14 cellular contexts compared by ENCODE assay signal in the genomic region with DNA sequence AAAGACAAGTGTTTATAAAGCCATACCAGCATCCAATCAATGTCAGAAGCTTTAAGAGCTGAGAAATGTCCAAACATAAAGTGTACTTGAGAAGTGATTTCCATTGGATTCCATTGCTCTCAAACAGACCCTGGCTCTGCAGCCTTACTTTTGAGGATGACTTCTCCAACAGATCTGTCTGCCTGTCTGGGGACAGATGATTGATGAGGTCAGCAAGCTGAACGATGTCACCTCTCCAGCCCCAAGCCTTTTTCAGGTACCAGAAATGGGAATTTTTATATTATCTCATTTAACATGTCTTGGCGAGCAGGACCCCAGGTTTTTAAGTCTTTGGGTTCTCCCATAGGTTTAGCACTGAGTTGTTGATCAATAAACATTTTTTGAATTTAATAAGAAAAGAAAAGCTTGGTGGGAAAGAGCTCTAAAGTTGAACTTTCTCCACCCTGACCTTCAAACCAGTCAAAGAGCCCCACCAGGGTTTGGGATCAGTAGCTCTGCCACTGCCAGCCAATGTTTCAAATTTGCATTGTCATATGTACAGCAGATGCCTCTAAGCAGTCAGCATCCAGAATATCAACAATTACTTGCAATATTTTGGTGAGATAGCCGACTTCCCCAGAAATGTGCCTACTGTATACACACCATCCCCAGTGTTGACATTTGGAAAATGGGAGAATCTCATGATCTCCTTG. TPM values are rescaled to one million over a fixed set of nuclear protein-coding genes. Genes with fewer than 3 reads are reported as not detected.
A peak's percentile ranks its signal among the peaks of the same experiment; 100 is the strongest.
DNase-seq lines count a peak whose midpoint lies in the region; ATAC-seq, FAIRE-seq and TF ChIP-seq lines count a peak whose summit lies in the region.
"Had no signal": no experiment of that assay in that cellular context is flagged by ENCODE, and none has a peak within 500 bp of the region (broad histone marks: within the 10 kb centered on the region; RNA-seq: fewer than 3 reads in every experiment).

No MANE protein-coding gene starts in this region.

- H2BK5ac ChIP-seq in mesenchymal stem cell (ENCODE audit: low read depth, low read length, poor library complexity, severe bottlenecking) = no peak overlapping the region

- FAIRE-seq in HepG2 (lab: Jason Lieb, UNC) (no peak), GM12891 (lab: Jason Lieb, UNC) (peak; percentile 50)

- no peak overlapping the region for H3K14ac ChIP-seq in mesenchymal stem cell (ENCODE audit: low read length in 2 of 2)

- in situ Hi-C loops in HepG2 (cut with HindIII; ENCODE audit: extremely low pct_ligation_motif_present, low pct_unique_long_range_greater_than_20kb) = no loop called here

- H2AK5ac ChIP-seq in mesenchymal stem cell (ENCODE audit: low read length, severe bottlenecking) = no peak overlapping the region

- H4K20me1 ChIP-seq in HepG2 (ENCODE audit: insufficient read depth, low read length) = no peaks in the 10 kb centered on the region
- H4K20me1 ChIP-seq in OCI-LY7 (ENCODE audit: insufficient read depth, low read length) = no peaks in the 10 kb centered on the region

- no peak overlapping the region for H2BK15ac ChIP-seq in mesenchymal stem cell (ENCODE audit: low read depth, poor library complexity, severe bottlenecking)

- H2BK120ac ChIP-seq in mesenchymal stem cell (ENCODE audit: low read depth, low read length) = no peak overlapping the region

- no peak for TF ChIP-seq RAD21 in HepG2 (CRISPR knock-in tag; IDR thresholded peaks at IDR 0.05)

- H3K79me2 ChIP-seq in HepG2 (ENCODE audit: insufficient read depth, low read length) (no peaks in the 10 kb centered on the region), OCI-LY7 (ENCODE audit: insufficient read depth, low read depth, low read length) (peaks cover 69% of the 10 kb centered on the region)

- POLR2A ChIA-PET in HepG2 (lab: Yijun Ruan, JAX) = no interaction called here
- POLR2A ChIA-PET in OCI-LY7 (lab: Charles Lee) = interaction anchor here (1.0 to 9.6 kb wide), 4 partner anchors 9 to 30 kb away, joined by 4 to 251 read pairs (median 108); partner anchors contain the start of genes IMP4 and PTPN18

- H3K79me1 ChIP-seq in mesenchymal stem cell (replicated peaks; ENCODE audit: low read length, poor library complexity, severe bottlenecking) = peaks cover 45% of the 10 kb centered on the region

- no peak overlapping the region for H4K91ac ChIP-seq in mesenchymal stem cell (ENCODE audit: low read length)

- DNase-seq in HepG2 (ENCODE audit: low spot score) (no peak), right lobe of liver (no peak), GM12891 (ENCODE audit: insufficient read length, low spot score) (no peak), OCI-LY7 (ENCODE audit: low spot score) (no peak), germinal center (ENCODE audit: low spot score) (peak; percentile 1), tibial artery (no peak), mesenchymal stem cell (no peak)
- no peak for DNase-seq in effector CD8-positive, alpha-beta T cell (lab: John Stamatoyannopoulos, UW)
- DNase-seq: BE2C; CD8-positive, alpha-beta memory T cell; GOT3; H9 had no signal

- no peak overlapping the region for H4K8ac ChIP-seq in mesenchymal stem cell (ENCODE audit: low read length)

- H2AFZ ChIP-seq in HepG2 (ENCODE audit: low read length) (no peak overlapping the region), OCI-LY7 (ENCODE audit: low read length) (no peak overlapping the region), mesenchymal stem cell (ENCODE audit: low read depth, low read length) (no peak overlapping the region)

- no peaks in the 10 kb centered on the region for H3K36me3 ChIP-seq in HepG2 (replicated peaks in 1 of 2; ENCODE audit: control insufficient read depth in 1 of 2, insufficient read depth in 2 of 2, low read length in 2 of 2)
- H3K36me3 ChIP-seq in right lobe of liver = no peaks in the 10 kb centered on the region
- H3K36me3 ChIP-seq in OCI-LY7 (ENCODE audit: insufficient read depth, low read length) = peaks cover 91% of the 10 kb centered on the region
- H3K36me3 ChIP-seq in tibial artery = peaks cover 0 to 28% (median 6%) of the 10 kb centered on the region in 3 donors
- H3K36me3 ChIP-seq in mesenchymal stem cell (ENCODE audit: control insufficient read depth in 1 of 2, insufficient read depth in 2 of 2, low read depth in 1 of 2, low read length in 2 of 2) = peaks cover 28 to 38% of the 10 kb centered on the region in 2 experiments
- H3K36me3 ChIP-seq: BE2C had no signal

- TF ChIP-seq EP300 in HepG2 (IDR thresholded peaks at IDR 0.05; ENCODE audit: low read depth in 2 of 2, low read length in 2 of 2) = no peak
- TF ChIP-seq EP300 in HepG2 (CRISPR knock-in tag; IDR thresholded peaks at IDR 0.05; ENCODE audit: borderline replicate concordance) = no peak

- CTCF ChIA-PET in HepG2 (lab: Yijun Ruan, JAX; ENCODE audit: low intra/inter-chr PET ratio, low total read pairs) (no interaction called here), OCI-LY7 (lab: Charles Lee; ENCODE audit: unreplicated experiment) (interaction anchor here (0.9 to 2.7 kb wide), 2 partner anchors 12 to 24 kb away, joined by 3 to 8 read pairs; no protein-coding TSS in a partner anchor)

- no peaks in the 10 kb centered on the region for H3K4me1 ChIP-seq in HepG2 (ENCODE audit: insufficient read depth, low read length)
- H3K4me1 ChIP-seq in right lobe of liver = peaks cover 0 to 6% (median 0%) of the 10 kb centered on the region in 4 donors
- H3K4me1 ChIP-seq in OCI-LY7 (ENCODE audit: insufficient read depth, low read length, poor library complexity, severe bottlenecking) = peaks cover 98% of the 10 kb centered on the region
- peaks cover 0 to 18% (median 9%) of the 10 kb centered on the region in 4 donors for H3K4me1 ChIP-seq in tibial artery
- peaks cover 10% of the 10 kb centered on the region for H3K4me1 ChIP-seq in mesenchymal stem cell (ENCODE audit: control insufficient read depth, insufficient read depth, low read depth, low read length)
- H3K4me1 ChIP-seq: BE2C had no signal

- H3K27me3 ChIP-seq in HepG2 (ENCODE audit: control insufficient read depth in 1 of 2, insufficient read depth in 2 of 2, low read length in 2 of 2) (peaks cover 4 to 27% of the 10 kb centered on the region in 2 experiments), right lobe of liver (no peaks in the 10 kb centered on the region), tibial artery (no peaks in the 10 kb centered on the region), mesenchymal stem cell (ENCODE audit: control insufficient read depth in 1 of 2, insufficient read depth in 1 of 2, low read length in 2 of 2) (no peaks in the 10 kb centered on the region)
- H3K27me3 ChIP-seq: BE2C had no signal

- TF ChIP-seq POLR2A in HepG2 (IDR thresholded peaks at IDR 0.05; ENCODE audit: insufficient read depth in 1 of 2, low read depth in 2 of 2, low read length in 2 of 2) (no peak), right lobe of liver (IDR thresholded peaks at IDR 0.05) (no peak), GM12891 (IDR thresholded peaks at IDR 0.05; ENCODE audit: low read depth, low read length) (no peak)

- H3K18ac ChIP-seq in mesenchymal stem cell (ENCODE audit: low read depth in 1 of 2, low read length in 2 of 2) = no peak overlapping the region

- H3K4ac ChIP-seq in mesenchymal stem cell (ENCODE audit: low read depth in 1 of 2, low read length in 2 of 2) = no peak overlapping the region

- no TSS peak for BruUV-seq in HepG2 (replicated peaks; lab: Mats Ljungman, UMichigan)
- BruUV-seq in OCI-LY7 (replicated peaks; lab: Mats Ljungman, UMichigan) = no TSS peak

- H3K27ac ChIP-seq in HepG2 (ENCODE audit: extremely low read length, insufficient read depth, low read length) = no peak overlapping the region
- no peak overlapping the region for H3K27ac ChIP-seq in right lobe of liver
- peak overlapping the region; percentile 90 for H3K27ac ChIP-seq in OCI-LY7 (ENCODE audit: low read depth, low read length, poor library complexity, severe bottlenecking)
- no peak overlapping the region for H3K27ac ChIP-seq in tibial artery
- no peak overlapping the region for H3K27ac ChIP-seq in mesenchymal stem cell (ENCODE audit: low read length, poor library complexity, severe bottlenecking)
- H3K27ac ChIP-seq: C4-2B had no signal

- no peak overlapping the region for H3K4me2 ChIP-seq in HepG2 (ENCODE audit: low read depth, low read length)
- H3K4me2 ChIP-seq in OCI-LY7 (ENCODE audit: low read length) = peak overlapping the region; percentile 95
- H3K4me2 ChIP-seq in mesenchymal stem cell (ENCODE audit: low read length, poor library complexity, severe bottlenecking) = no peak overlapping the region

- no peak for TF ChIP-seq CTCF in HepG2 (CRISPR knock-in tag; IDR thresholded peaks at IDR 0.05)
- TF ChIP-seq CTCF in right lobe of liver (IDR thresholded peaks at IDR 0.05) = no peak
- TF ChIP-seq CTCF in OCI-LY7 (conservative IDR thresholded peaks at IDR 0.05; ENCODE audit: low read length) = no peak
- TF ChIP-seq CTCF in tibial artery (IDR thresholded peaks at IDR 0.05) = no peak

- no peak overlapping the region for H3K23ac ChIP-seq in mesenchymal stem cell (ENCODE audit: low read length in 2 of 2)

- ATAC-seq in HepG2 (no peak), right lobe of liver (no peak)
- ATAC-seq: GM12878 had no signal

- no peaks in the 10 kb centered on the region for H3K9me3 ChIP-seq in HepG2 (ENCODE audit: low read length)
- no peaks in the 10 kb centered on the region for H3K9me3 ChIP-seq in right lobe of liver
- no peaks in the 10 kb centered on the region for H3K9me3 ChIP-seq in OCI-LY7 (ENCODE audit: low read length)
- H3K9me3 ChIP-seq in tibial artery = no peaks in the 10 kb centered on the region
- no peaks in the 10 kb centered on the region for H3K9me3 ChIP-seq in mesenchymal stem cell (ENCODE audit: control insufficient read depth, low read length)
- H3K9me3 ChIP-seq: BE2C had no signal

- WGBS in HepG2 (ENCODE audit: low lambda C conversion rate) = under 1% methylated on average over 3 of the region's 3 CpGs
- WGBS in right lobe of liver (ENCODE audit: insufficient coverage, low coverage, low lambda C conversion rate, missing lambda C conversion rate) = 100% methylated on average over 2 of the region's 3 CpGs
- WGBS in mesenchymal stem cell = 97% methylated on average over 3 of the region's 3 CpGs

- H2BK12ac ChIP-seq in mesenchymal stem cell (ENCODE audit: low read length in 2 of 2) = no peak overlapping the region

- H3K9ac ChIP-seq in HepG2 (ENCODE audit: insufficient read depth, low read depth, low read length) (no peak overlapping the region), mesenchymal stem cell (ENCODE audit: low read length) (no peak overlapping the region)

- H3K4me3 ChIP-seq in HepG2 (replicated peaks in 1 of 3; ENCODE audit: insufficient read depth in 1 of 3, low read depth in 2 of 3, low read length in 3 of 3) (no peak overlapping the region), right lobe of liver (no peak overlapping the region), OCI-LY7 (ENCODE audit: low read depth, low read length, poor library complexity, severe bottlenecking) (peak overlapping the region; percentile 93), tibial artery (no peak overlapping the region), mesenchymal stem cell (ENCODE audit: insufficient read depth in 1 of 2, low read depth in 1 of 2, low read length in 2 of 2) (no peak overlapping the region)

- H3K9me2 ChIP-seq in OCI-LY7 (ENCODE audit: insufficient read depth, low read length) = no peaks in the 10 kb centered on the region

- intact Hi-C loops in HepG2 (cut with micrococcal nuclease; ENCODE audit: unreplicated experiment) = no loop called here
- intact Hi-C loops in right lobe of liver (cut with DNase I) = no loop called here
- intact Hi-C loops in OCI-LY7 (cut with micrococcal nuclease; ENCODE audit: unreplicated experiment) = loop anchor here (10.0 kb wide), 1 partner anchor 46 kb away; no protein-coding TSS in a partner anchor
- intact Hi-C loops in tibial artery (cut with DNase I; ENCODE audit: low total_unique reads) = no loop called here

RNA-seq across cellular contexts. Expression of gene PTPN18, which starts 22.5 kb away (rescaled TPM):
- total RNA-seq in HepG2 (2016; rRNA removed; fragmentation: Illumina TruSeq; extraction: Trizol) (10.8 and 14.8 TPM in 2 replicates), right lobe of liver (10 to 100 TPM; 25.6 to 43.5 (median 30.3) TPM), OCI-LY7 (2022) (309 and 363 TPM in 2 replicates)
- total RNA-seq in HepG2 (2016; cell fraction: cytosol; rRNA removed; fragmentation: Illumina TruSeq; extraction: Trizol; ENCODE audit: low read depth) = 8.0 and 13.0 TPM in 2 replicates
- 7.6 and 15.8 TPM in 2 replicates for total RNA-seq in HepG2 (2016; cell fraction: insoluble cytoplasmic fraction; rRNA removed; fragmentation: Illumina TruSeq; extraction: Trizol)
- 16.2 and 20.0 TPM in 2 replicates for total RNA-seq in HepG2 (2016; cell fraction: membrane; rRNA removed; fragmentation: Illumina TruSeq; extraction: Trizol)
- total RNA-seq in HepG2 (2016; cell fraction: nucleus; rRNA removed; fragmentation: Illumina TruSeq; extraction: Trizol) = 20.9 and 28.1 TPM in 2 replicates
- polyA plus RNA-seq in HepG2 (2011; rRNA removed) = 39.5 and 39.6 TPM in 2 replicates
- 19.5 and 25.1 TPM in 2 replicates for polyA plus RNA-seq in HepG2 (2011; cell fraction: cytosol; rRNA removed)
- 126 and 152 TPM in 2 replicates for polyA plus RNA-seq in HepG2 (2011; cell fraction: nucleus; rRNA removed)
- polyA plus RNA-seq in HepG2 (2012) = 18.3 and 19.5 TPM in 2 replicates
- 10.6 and 15.8 TPM in 2 replicates for polyA plus RNA-seq in HepG2 (2016; cell fraction: cytosol; fragmentation: Illumina TruSeq; extraction: Trizol; ENCODE audit: low read depth)
- 14.2 and 24.0 TPM in 2 replicates for polyA plus RNA-seq in HepG2 (2016; cell fraction: insoluble cytoplasmic fraction; fragmentation: Illumina TruSeq; extraction: Trizol; ENCODE audit: low read depth)
- polyA plus RNA-seq in HepG2 (2016; cell fraction: membrane; fragmentation: Illumina TruSeq; extraction: Trizol; ENCODE audit: low read depth) = 22.4 and 27.8 TPM in 2 replicates
- 91.6 and 101 TPM in 2 replicates for polyA plus RNA-seq in HepG2 (2016; cell fraction: nucleus; fragmentation: Illumina TruSeq; extraction: Trizol; ENCODE audit: insufficient read depth, low read depth)
- 47.1 and 49.5 TPM in 2 replicates for polyA minus RNA-seq in HepG2 (2011; rRNA and poly(A)+ RNA removed; ENCODE audit: low replicate concordance)
- 13.8 and 15.2 TPM in 2 replicates for polyA minus RNA-seq in HepG2 (2011; cell fraction: cytosol; rRNA and poly(A)+ RNA removed)
- 62.4 and 69.0 TPM in 2 replicates for polyA minus RNA-seq in HepG2 (2011; cell fraction: nucleus; rRNA and poly(A)+ RNA removed)
- 29.4 TPM for polyA plus RNA-seq in GM12891 (2012; ENCODE audit: low read depth, missing spikeins)
- total RNA-seq in OCI-LY7 (2014; rRNA removed; shearing (Covaris generic)) = 96.6 and 107 TPM in 2 replicates
- polyA plus RNA-seq in mesenchymal stem cell (2013, experiment 1 of 2) = 17.3 TPM
- 17.3 TPM for polyA plus RNA-seq in mesenchymal stem cell (2013, experiment 2 of 2)

RNA-seq across cellular contexts. Expression of gene IMP4, which starts 35.7 kb away (rescaled TPM):
- total RNA-seq in HepG2 (2016; rRNA removed; fragmentation: Illumina TruSeq; extraction: Trizol) (142 and 153 TPM in 2 replicates), right lobe of liver (100 to 1,000 TPM in 2 of 6 experiments, 10 to 100 TPM in 4; 43.1 to 136 (median 56.7) TPM), OCI-LY7 (2022) (314 and 327 TPM in 2 replicates)
- total RNA-seq in HepG2 (2016; cell fraction: cytosol; rRNA removed; fragmentation: Illumina TruSeq; extraction: Trizol; ENCODE audit: low read depth) = 85.2 and 85.6 TPM in 2 replicates
- total RNA-seq in HepG2 (2016; cell fraction: insoluble cytoplasmic fraction; rRNA removed; fragmentation: Illumina TruSeq; extraction: Trizol) = 148 and 152 TPM in 2 replicates
- 114 and 119 TPM in 2 replicates for total RNA-seq in HepG2 (2016; cell fraction: membrane; rRNA removed; fragmentation: Illumina TruSeq; extraction: Trizol)
- 83.0 and 87.0 TPM in 2 replicates for total RNA-seq in HepG2 (2016; cell fraction: nucleus; rRNA removed; fragmentation: Illumina TruSeq; extraction: Trizol)
- 158 and 167 TPM in 2 replicates for polyA plus RNA-seq in HepG2 (2011; rRNA removed)
- 161 and 264 TPM in 2 replicates for polyA plus RNA-seq in HepG2 (2011; cell fraction: cytosol; rRNA removed)
- 321 and 379 TPM in 2 replicates for polyA plus RNA-seq in HepG2 (2011; cell fraction: nucleus; rRNA removed)
- 91.4 and 129 TPM in 2 replicates for polyA plus RNA-seq in HepG2 (2012)
- 122 and 142 TPM in 2 replicates for polyA plus RNA-seq in HepG2 (2016; cell fraction: cytosol; fragmentation: Illumina TruSeq; extraction: Trizol; ENCODE audit: low read depth)
- polyA plus RNA-seq in HepG2 (2016; cell fraction: insoluble cytoplasmic fraction; fragmentation: Illumina TruSeq; extraction: Trizol; ENCODE audit: low read depth) = 167 and 186 TPM in 2 replicates
- polyA plus RNA-seq in HepG2 (2016; cell fraction: membrane; fragmentation: Illumina TruSeq; extraction: Trizol; ENCODE audit: low read depth) = 126 and 131 TPM in 2 replicates
- polyA plus RNA-seq in HepG2 (2016; cell fraction: nucleus; fragmentation: Illumina TruSeq; extraction: Trizol; ENCODE audit: insufficient read depth, low read depth) = 177 and 185 TPM in 2 replicates
- polyA minus RNA-seq in HepG2 (2011; rRNA and poly(A)+ RNA removed; ENCODE audit: low replicate concordance) = 143 and 197 TPM in 2 replicates
- polyA minus RNA-seq in HepG2 (2011; cell fraction: cytosol; rRNA and poly(A)+ RNA removed) = 41.3 and 41.8 TPM in 2 replicates
- 91.3 and 103 TPM in 2 replicates for polyA minus RNA-seq in HepG2 (2011; cell fraction: nucleus; rRNA and poly(A)+ RNA removed)
- polyA plus RNA-seq in GM12891 (2012; ENCODE audit: low read depth, missing spikeins) = 118 TPM
- 265 and 266 TPM in 2 replicates for total RNA-seq in OCI-LY7 (2014; rRNA removed; shearing (Covaris generic))
- 65.5 TPM for polyA plus RNA-seq in mesenchymal stem cell (2013, experiment 1 of 2)
- 61.8 TPM for polyA plus RNA-seq in mesenchymal stem cell (2013, experiment 2 of 2)
